In the genomic region with DNA sequence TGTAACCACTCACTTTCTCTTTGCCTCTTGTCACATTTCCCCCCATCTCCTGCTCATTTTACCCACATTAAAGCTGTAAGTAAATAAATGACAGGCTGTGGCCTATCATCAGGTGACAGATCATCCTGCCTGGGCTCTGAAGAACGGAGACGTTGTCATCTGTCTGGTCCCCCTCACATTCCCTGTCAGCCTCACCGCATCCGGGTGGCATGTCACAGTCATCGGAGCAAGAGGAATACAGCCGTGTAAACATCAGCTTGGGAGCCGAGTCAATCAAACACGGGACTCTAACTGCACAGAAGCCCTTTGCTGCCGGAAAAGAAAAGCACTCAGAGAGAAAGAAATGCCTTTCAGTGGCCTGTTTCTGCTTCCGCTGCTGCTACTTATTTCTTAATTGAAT, we compare ENCODE assay signal across 12 cellular contexts.
A peak's percentile ranks its signal among the peaks of the same experiment; 100 is the strongest.
DNase-seq lines count a peak whose midpoint lies in the region; TF ChIP-seq lines count a peak whose summit lies in the region.
"Had no signal": no experiment of that assay in that cellular context is flagged by ENCODE, and none has a peak within 500 bp of the region (broad histone marks: within the 10 kb centered on the region; RNA-seq: fewer than 3 reads in every experiment).

No MANE protein-coding gene starts in this region.

- H4K20me1 ChIP-seq in Karpas-422 (ENCODE audit: insufficient read depth, low read depth, low read length) = no peaks in the 10 kb centered on the region

- no peaks in the 10 kb centered on the region for H3K9me2 ChIP-seq in Karpas-422 (replicated peaks; ENCODE audit: insufficient read depth, low read length)

- no peak overlapping the region for H3K4me3 Mint-ChIP-seq in nephron progenitor cell
- H3K4me3 Mint-ChIP-seq: naive B cell; stimulated activated naive CD8-positive, alpha-beta T cell treated with anti-CD3 and anti-CD28 coated beads, Interleukin-15, Interleukin-2, amounts not matched to agents 100 ng/mL and 50 ng/mL, for 24 hours had no signal

- H3K36me3 Mint-ChIP-seq in nephron progenitor cell (ENCODE audit: low read depth) = no peaks in the 10 kb centered on the region
- H3K36me3 Mint-ChIP-seq: naive B cell had no signal

- H3K9ac ChIP-seq in Karpas-422 (ENCODE audit: low read length) = no peak overlapping the region

- H3K4me3 ChIP-seq in Karpas-422 (ENCODE audit: low read length) = no peak overlapping the region

- H3K4me1 ChIP-seq in Karpas-422 (ENCODE audit: low read length) = no peaks in the 10 kb centered on the region
- H3K4me1 ChIP-seq: BE2C had no signal

- H3K36me3 ChIP-seq in Karpas-422 (ENCODE audit: insufficient read depth, low read length) = no peaks in the 10 kb centered on the region
- H3K36me3 ChIP-seq: BE2C had no signal

- peaks cover 15% of the 10 kb centered on the region for H3K4me1 Mint-ChIP-seq in nephron progenitor cell
- H3K4me1 Mint-ChIP-seq: naive B cell had no signal

- H3K27me3 ChIP-seq in Karpas-422 (ENCODE audit: low read length) = no peaks in the 10 kb centered on the region; the same call in 1 of the 2 replicates
- H3K27me3 ChIP-seq: BE2C had no signal

- DNase-seq in AG08395 (ENCODE audit: low spot score) (peak; percentile 8), M059J (ENCODE audit: low read depth) (peak; percentile 58), SK-N-DZ (ENCODE audit: low spot score) (peak; percentile 4), nephron progenitor cell (peak; percentile 9), OCI-M1 (lab: John Stamatoyannopoulos, UW) (no peak), Karpas-422 (no peak)
- DNase-seq in activated naive CD4-positive, alpha-beta T cell treated with anti-CD3 and anti-CD28 coated beads, Interleukin-2, amount 50 U/mL, for 16 hours = no peak
- no peak for DNase-seq in stimulated activated CD4-positive, alpha-beta T cell treated with anti-CD3 and anti-CD28 coated beads, Interleukin-4, amount 100 ng/mL, for 4 hours
- DNase-seq: activated T-cell treated with anti-CD3 and anti-CD28 coated beads, Interleukin-2, amount 50 U/mL, for 1 hour; BE2C; naive B cell had no signal

- H3K9me3 ChIP-seq in Karpas-422 (ENCODE audit: low read length) = no peaks in the 10 kb centered on the region
- H3K9me3 ChIP-seq: BE2C had no signal

- no peaks in the 10 kb centered on the region for H3K79me2 ChIP-seq in Karpas-422 (ENCODE audit: low read length)

- peak overlapping the region; percentile 82 for H3K27ac Mint-ChIP-seq in nephron progenitor cell
- H3K27ac Mint-ChIP-seq: naive B cell; stimulated activated naive CD8-positive, alpha-beta T cell treated with anti-CD3 and anti-CD28 coated beads, Interleukin-15, Interleukin-2, amounts not matched to agents 100 ng/mL and 50 ng/mL, for 24 hours had no signal

- H3K4me2 ChIP-seq in Karpas-422 (ENCODE audit: low read depth, low read length, poor library complexity, severe bottlenecking) = no peak overlapping the region

- no peak overlapping the region for H3K27ac ChIP-seq in Karpas-422 (ENCODE audit: low read length)

- H3K9me3 Mint-ChIP-seq in nephron progenitor cell = no peaks in the 10 kb centered on the region
- H3K9me3 Mint-ChIP-seq: stimulated activated naive CD8-positive, alpha-beta T cell treated with anti-CD3 and anti-CD28 coated beads, Interleukin-15, Interleukin-2, amounts not matched to agents 100 ng/mL and 50 ng/mL, for 24 hours had no signal

- no peak for TF ChIP-seq CTCF in nephron progenitor cell (IDR thresholded peaks at IDR 0.05)

- H2AFZ ChIP-seq in Karpas-422 (ENCODE audit: low read length) = no peak overlapping the region

- H3K27me3 Mint-ChIP-seq in nephron progenitor cell (ENCODE audit: low read depth, poor library complexity) = no peaks in the 10 kb centered on the region
- H3K27me3 Mint-ChIP-seq: naive B cell; stimulated activated naive CD8-positive, alpha-beta T cell treated with anti-CD3 and anti-CD28 coated beads, Interleukin-15, Interleukin-2, amounts not matched to agents 100 ng/mL and 50 ng/mL, for 24 hours had no signal

Comparison
In these comparisons a context has a peak if more than half of its experiments do, and no peak if none do; other contexts are left out.
1. DNase-seq: peak in AG08395 (single experiment), M059J (single experiment), SK-N-DZ (single experiment) and nephron progenitor cell (single experiment); none in activated naive CD4-positive, alpha-beta T cell treated with anti-CD3 and anti-CD28 coated beads, Interleukin-2, amount 50 U/mL, for 16 hours (single experiment), stimulated activated CD4-positive, alpha-beta T cell treated with anti-CD3 and anti-CD28 coated beads, Interleukin-4, amount 100 ng/mL, for 4 hours (0 of 2), OCI-M1 (single experiment) and Karpas-422 (single experiment).